ENCODE assay signal across 14 cellular contexts in genomic region chr16:2485811-2486507, GRCh38. TPM values are rescaled to one million over a fixed set of nuclear protein-coding genes. Genes with fewer than 3 reads are reported as not detected.
"Had no signal": no experiment of that assay in that cellular context is flagged by ENCODE, and none has a peak within 500 bp of the region (broad histone marks: within the 10 kb centered on the region; RNA-seq: fewer than 3 reads in every experiment).

No MANE protein-coding gene starts in this region.

- H3K27me3 Mint-ChIP-seq: brain; stimulated activated naive B cell treated with anti-CD40 and anti-IgM and Interleukin-4, amounts not matched to agents 10 μg/mL and 1 μg/mL and 100 μg/mL, for 72 hours had no signal

- H3K36me3 Mint-ChIP-seq: activated naive CD4-positive, alpha-beta T cell treated with anti-CD3 and anti-CD28 coated beads, Interleukin-2, amount 50 U/mL, for 72 hours; brain; mesothelial cell of epicardium had no signal

- H3K27ac Mint-ChIP-seq: mesothelial cell of epicardium had no signal

- H3K4me3 Mint-ChIP-seq: mesothelial cell of epicardium had no signal

- ATAC-seq: esophagus mucosa, left lung, SK-N-SH treated with all-trans-retinoic acid at 6 μM for 48 hours had no signal

- H3K4me3 ChIP-seq: left lung, right lobe of liver had no signal

- H3K27me3 ChIP-seq: left lung, right lobe of liver had no signal

- H3K9me3 Mint-ChIP-seq: activated naive CD4-positive, alpha-beta T cell treated with anti-CD3 and anti-CD28 coated beads, Interleukin-2, amount 50 U/mL, for 72 hours; mesothelial cell of epicardium; stimulated activated naive B cell treated with anti-CD40 and anti-IgM and Interleukin-4, amounts not matched to agents 10 μg/mL and 1 μg/mL and 100 μg/mL, for 72 hours had no signal

- H3K9me3 ChIP-seq: left lung, right lobe of liver had no signal

- DNase-seq: activated T-cell treated with anti-CD3 and anti-CD28 coated beads, Interleukin-2, amount 50 U/mL, for 1 hour; amniotic stem cell; left lung; stimulated activated CD4-positive, alpha-beta T cell treated with anti-CD3 and anti-CD28 coated beads, Interleukin-1b, Interleukin-23, amount 100 ng/mL, for 48 hours; stimulated activated naive B cell treated with anti-CD40 and anti-IgM and Interleukin-4, amounts not matched to agents 10 μg/mL and 1 μg/mL and 100 μg/mL, for 72 hours; trophoblast cell had no signal

RNA-seq across cellular contexts. Expression of gene NTN3, which starts 14.9 kb away (rescaled TPM):
- total RNA-seq: activated naive CD4-positive, alpha-beta T cell treated with anti-CD3 and anti-CD28 coated beads, Interleukin-2, amount 50 U/mL, for 72 hours; myocyte; T-helper 1 cell treated with Interleukin-12 subunit alpha and Interleukin-12 subunit beta and Interleukin-4 antibody, amounts not matched to agents 30 ng/mL and 1 ng/mL, for 36 hours had no signal
